In the genomic region with DNA sequence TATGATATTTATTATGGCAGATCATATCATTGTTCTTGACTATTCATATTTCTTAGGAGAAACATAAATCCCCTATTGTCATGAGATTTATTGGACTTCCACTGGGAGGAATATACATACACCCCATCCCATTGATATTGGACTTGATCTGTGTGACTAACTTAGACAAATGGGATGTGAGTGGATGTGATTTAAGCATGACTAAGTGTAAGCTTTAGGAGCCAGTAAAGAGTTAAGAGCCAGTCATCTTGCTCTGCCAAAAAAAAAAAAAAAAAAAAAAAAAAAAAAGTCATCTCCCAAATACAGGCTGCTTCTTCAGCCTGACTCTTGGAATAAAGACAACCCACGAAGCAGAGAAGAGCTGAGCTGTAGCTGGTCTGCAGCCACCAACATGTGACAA, we compare ENCODE assay signal across 26 cellular contexts.
DNase-seq lines count a peak whose midpoint lies in the region; ATAC-seq, FAIRE-seq and TF ChIP-seq lines count a peak whose summit lies in the region.
"Had no signal": no experiment of that assay in that cellular context is flagged by ENCODE, and none has a peak within 500 bp of the region (broad histone marks: within the 10 kb centered on the region; RNA-seq: fewer than 3 reads in every experiment).

No MANE protein-coding gene starts in this region.

- no peak for FAIRE-seq in astrocyte (lab: Jason Lieb, UNC)
- FAIRE-seq: A549, D721Med, GM12892, H1 had no signal

- peak overlapping the region; percentile 56 for H3K27ac ChIP-seq in 22Rv1
- H3K27ac ChIP-seq in astrocyte (ENCODE audit: low read depth, low read length), result no peak overlapping the region
- no peak overlapping the region for H3K27ac ChIP-seq in foreskin keratinocyte
- H3K27ac ChIP-seq: A549; BLaER1 treated with 17β-estradiol and CSF1 and Interleukin-3, amounts not matched to agents 10 nM and 100 nM; GM23248 had no signal

- H3K79me2 ChIP-seq in astrocyte (ENCODE audit: insufficient read depth, low read length), result no peaks in the 10 kb centered on the region

- peak; percentile 70 for DNase-seq in HT1080 (ENCODE audit: low read depth)
- DNase-seq in astrocyte (ENCODE audit: low read depth), result peak; percentile 37
- DNase-seq in foreskin keratinocyte, result peak in 1 of 2 donors; percentile 36
- no peak for DNase-seq in hepatic stellate cell (ENCODE audit: low spot score)
- DNase-seq in SHP77 treated with DMSO at 0.1 percent for 48 hours (lab: John Stamatoyannopoulos, UW), result no peak
- no peak for DNase-seq in activated T-cell treated with anti-CD3 and anti-CD28 coated beads for 4 hours
- DNase-seq: 8988T; ACHN; AML-193; BE2C; CD4-positive, alpha-beta T cell; CD8-positive, alpha-beta memory T cell; DMS 273 treated with DMSO at 0.1 percent for 48 hours; DMS79; GF-D8; GM23248; H7; HCEC 1CT had no signal

- H3K27me3 ChIP-seq in astrocyte (ENCODE audit: insufficient read depth, low read length), result no peaks in the 10 kb centered on the region
- H3K27me3 ChIP-seq in foreskin keratinocyte, result no peaks in the 10 kb centered on the region
- H3K27me3 ChIP-seq: BE2C; BLaER1 treated with 17β-estradiol and CSF1 and Interleukin-3, amounts not matched to agents 10 nM and 100 nM had no signal

- TF ChIP-seq CTCF in 22Rv1 (IDR thresholded peaks at IDR 0.05), result no peak
- no peak for TF ChIP-seq CTCF in astrocyte (IDR thresholded peaks at IDR 0.05; ENCODE audit: insufficient read depth, low read depth, low read length)
- TF ChIP-seq CTCF in foreskin keratinocyte (conservative IDR thresholded peaks at IDR 0.05), result no peak

- no peaks in the 10 kb centered on the region for H3K36me3 ChIP-seq in astrocyte (ENCODE audit: insufficient read depth, low read length)
- H3K36me3 ChIP-seq: BE2C; BLaER1 treated with 17β-estradiol and CSF1 and Interleukin-3, amounts not matched to agents 10 nM and 100 nM had no signal

- no peak overlapping the region for H2AFZ ChIP-seq in astrocyte (ENCODE audit: low read depth, low read length)
- H2AFZ ChIP-seq: GM23248 had no signal

- H3K9me3 Mint-ChIP-seq in astrocyte (ENCODE audit: unreplicated experiment), result peaks cover 2% of the 10 kb centered on the region
- H3K9me3 Mint-ChIP-seq: CD4-positive, alpha-beta T cell had no signal

- no peaks in the 10 kb centered on the region for H3K36me3 Mint-ChIP-seq in astrocyte (ENCODE audit: low read depth, unreplicated experiment)
- H3K36me3 Mint-ChIP-seq: CD14-positive monocyte; CD8-positive, alpha-beta memory T cell had no signal

- no peak overlapping the region for H3K27ac Mint-ChIP-seq in astrocyte (ENCODE audit: unreplicated experiment)
- H3K27ac Mint-ChIP-seq: CD14-positive monocyte; CD4-positive, alpha-beta T cell; CD8-positive, alpha-beta memory T cell had no signal

- no peaks in the 10 kb centered on the region for H3K4me1 Mint-ChIP-seq in astrocyte (ENCODE audit: low read depth, unreplicated experiment)
- H3K4me1 Mint-ChIP-seq: CD14-positive monocyte; CD8-positive, alpha-beta memory T cell had no signal

- no peaks in the 10 kb centered on the region for H4K20me1 ChIP-seq in astrocyte (ENCODE audit: insufficient read depth, low read length)
- H4K20me1 ChIP-seq: BLaER1 treated with 17β-estradiol and CSF1 and Interleukin-3, amounts not matched to agents 10 nM and 100 nM had no signal

- no peak overlapping the region for H3K4me2 ChIP-seq in astrocyte (ENCODE audit: low read length)
- H3K4me2 ChIP-seq: A549; BLaER1 treated with 17β-estradiol and CSF1 and Interleukin-3, amounts not matched to agents 10 nM and 100 nM had no signal

- no peak overlapping the region for H3K4me3 Mint-ChIP-seq in astrocyte (ENCODE audit: unreplicated experiment)
- H3K4me3 Mint-ChIP-seq: CD14-positive monocyte; CD4-positive, alpha-beta T cell; CD8-positive, alpha-beta memory T cell had no signal

- H3K27me3 Mint-ChIP-seq in astrocyte (ENCODE audit: low read depth, unreplicated experiment), result no peaks in the 10 kb centered on the region
- H3K27me3 Mint-ChIP-seq: CD4-positive, alpha-beta T cell; CD8-positive, alpha-beta memory T cell had no signal

- no peaks in the 10 kb centered on the region for H3K9me3 ChIP-seq in astrocyte (ENCODE audit: insufficient read depth, low read depth, low read length)
- H3K9me3 ChIP-seq: BE2C; BLaER1 treated with 17β-estradiol and CSF1 and Interleukin-3, amounts not matched to agents 10 nM and 100 nM had no signal

- H3K4me1 ChIP-seq in astrocyte (ENCODE audit: insufficient read depth, low read length) (no peaks in the 10 kb centered on the region), foreskin keratinocyte (no peaks in the 10 kb centered on the region)
- H3K4me1 ChIP-seq: A549, BE2C had no signal

- H3K9ac ChIP-seq in astrocyte (ENCODE audit: low read length), result no peak overlapping the region
- H3K9ac ChIP-seq: BLaER1 treated with 17β-estradiol and CSF1 and Interleukin-3, amounts not matched to agents 10 nM and 100 nM; GM23248 had no signal

- ATAC-seq in foreskin keratinocyte (peak; percentile 74), GM21737 (IDR thresholded peaks at IDR 0.05; ENCODE audit: unreplicated experiment) (no peak)
- ATAC-seq: A549 had no signal

- H3K4me3 ChIP-seq in astrocyte (ENCODE audit: insufficient read depth, low read depth, low read length), result no peak overlapping the region
- H3K4me3 ChIP-seq: A549; BLaER1 treated with 17β-estradiol and CSF1 and Interleukin-3, amounts not matched to agents 10 nM and 100 nM; GM23248 had no signal

Comparison
In these comparisons a context has a peak if more than half of its experiments do, and no peak if none do; other contexts are left out.
1. DNase-seq: peak in HT1080 (single experiment) and astrocyte (single experiment); none in hepatic stellate cell (single experiment), SHP77 treated with DMSO at 0.1 percent for 48 hours (single experiment) and activated T-cell treated with anti-CD3 and anti-CD28 coated beads for 4 hours (single experiment).